13 cellular contexts compared by ENCODE assay signal in genomic region chr6:157751547-157752200, GRCh38.
"Had no signal": no experiment of that assay in that cellular context is flagged by ENCODE, and none has a peak within 500 bp of the region (broad histone marks: within the 10 kb centered on the region; RNA-seq: fewer than 3 reads in every experiment).

No MANE protein-coding gene starts in this region.

- H3K9ac ChIP-seq: neural progenitor cell had no signal

- DNase-seq: activated CD4-positive, alpha-beta T cell treated with anti-CD3 and anti-CD28 coated beads for 36 hours; activated naive CD4-positive, alpha-beta T cell; cerebellar nuclear complex; hypothalamus; kidney glomerular epithelial cell; midbrain; ovary; SIG-M5; stimulated activated CD4-positive, alpha-beta T cell treated with anti-CD3 and anti-CD28 coated beads, Interleukin-4, amount 100 ng/mL, for 1 hour; stimulated activated CD8-positive, alpha-beta memory T cell treated with anti-CD3 and anti-CD28 coated beads, Interleukin-4, amount 100 ng/mL, for 48 hours had no signal

- ATAC-seq: activated CD4-positive, alpha-beta T cell treated with anti-CD3 and anti-CD28 coated beads for 36 hours had no signal

- H3K27me3 Mint-ChIP-seq: activated CD4-positive, alpha-beta T cell treated with anti-CD3 and anti-CD28 coated beads for 36 hours had no signal

- H3K27ac ChIP-seq: esophagus muscularis mucosa, neural progenitor cell, ovary, tibial nerve had no signal

- H3K4me3 ChIP-seq: esophagus muscularis mucosa, neural progenitor cell, ovary, tibial nerve had no signal

- H3K36me3 ChIP-seq: esophagus muscularis mucosa, neural progenitor cell, ovary, tibial nerve had no signal

- H3K9me3 ChIP-seq: esophagus muscularis mucosa, ovary had no signal

- H3K4me3 Mint-ChIP-seq: activated CD4-positive, alpha-beta T cell treated with anti-CD3 and anti-CD28 coated beads for 36 hours; neural progenitor cell had no signal

- H3K27me3 ChIP-seq: esophagus muscularis mucosa, neural progenitor cell, ovary, tibial nerve had no signal

- H3K4me2 ChIP-seq: neural progenitor cell had no signal

- H3K27ac Mint-ChIP-seq: activated CD4-positive, alpha-beta T cell treated with anti-CD3 and anti-CD28 coated beads for 36 hours; neural progenitor cell had no signal

- H2AFZ ChIP-seq: neural progenitor cell had no signal
